ENCODE assay signal across 1 cellular context in genomic region chr16:84518804-84519341, GRCh38.
TF ChIP-seq lines count a peak whose summit lies in the region.

No MANE protein-coding gene starts in this region.

TF ChIP-seq in GM23338, 12 proteins besides CTCF, POLR2A, EP300 and RAD21 (continued from another document):
- no peak for TF ChIP-seq ZNF462 (CRISPR knock-in tag; IDR thresholded peaks at IDR 0.05)
